In the genomic region with DNA sequence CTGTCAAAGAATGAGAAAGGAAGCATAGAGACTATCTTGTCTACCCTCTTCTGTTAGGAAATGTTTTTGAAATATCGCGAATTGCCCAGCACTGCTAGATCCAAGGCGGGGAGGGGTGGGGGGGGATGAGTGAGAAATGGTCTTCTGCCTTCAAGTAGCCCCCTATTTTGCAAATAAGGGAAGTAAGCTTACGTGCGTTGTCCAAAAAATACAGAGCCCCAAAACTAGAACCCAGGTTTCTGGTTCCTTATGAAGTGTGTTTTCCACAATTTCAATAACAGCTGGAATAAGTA, we compare ENCODE assay signal across 8 cellular contexts. TPM values are rescaled to one million over a fixed set of nuclear protein-coding genes. Genes with fewer than 3 reads are reported as not detected.
A peak's percentile ranks its signal among the peaks of the same experiment; 100 is the strongest.
DNase-seq lines count a peak whose midpoint lies in the region; ATAC-seq, FAIRE-seq and TF ChIP-seq lines count a peak whose summit lies in the region.

No MANE protein-coding gene starts in this region.

- H2BK12ac ChIP-seq in neuronal stem cell (ENCODE audit: low read length), result no peak overlapping the region

- H3K79me1 ChIP-seq in neuronal stem cell (ENCODE audit: low read depth, low read length), result peaks cover 11% of the 10 kb centered on the region

- H3K23ac ChIP-seq in neuronal stem cell (ENCODE audit: low read depth, low read length, poor library complexity), result no peak overlapping the region

- ATAC-seq in CD8-positive, alpha-beta T cell, result no peak

- H4K20me1 ChIP-seq in MM.1S (ENCODE audit: insufficient read depth, low read length), result no peaks in the 10 kb centered on the region

- no peak overlapping the region for H2BK15ac ChIP-seq in neuronal stem cell (ENCODE audit: low read length)

- peaks cover 41% of the 10 kb centered on the region for H3K79me2 ChIP-seq in MM.1S (ENCODE audit: low read length)

- H3K4me1 Mint-ChIP-seq in CD8-positive, alpha-beta T cell (ENCODE audit: low read depth), result peaks cover 37% of the 10 kb centered on the region

- peak overlapping the region; percentile 63; the same call in 1 of the 2 replicates for H3K9ac ChIP-seq in MM.1S (ENCODE audit: low read length)
- H3K9ac ChIP-seq in neuronal stem cell (ENCODE audit: low read depth, low read length, poor library complexity), result no peak overlapping the region

- H4K91ac ChIP-seq in neuronal stem cell (ENCODE audit: low read depth, low read length, poor library complexity), result no peak overlapping the region

- peak overlapping the region; percentile 97 for H3K4me3 Mint-ChIP-seq in CD8-positive, alpha-beta T cell

- H3K27me3 Mint-ChIP-seq in CD8-positive, alpha-beta T cell (ENCODE audit: low read depth), result no peaks in the 10 kb centered on the region

- no peak overlapping the region for H2BK5ac ChIP-seq in neuronal stem cell (ENCODE audit: low read length)

- peak overlapping the region; percentile 86 for H3K4me2 ChIP-seq in MM.1S (ENCODE audit: low read depth, low read length)
- no peak overlapping the region for H3K4me2 ChIP-seq in neuronal stem cell (ENCODE audit: insufficient read depth, low read length, poor library complexity, severe bottlenecking)

- intact Hi-C loops in CD8-positive, alpha-beta T cell (cut with DNase I, micrococcal nuclease), result loop anchor here (1.0 to 5.0 kb wide), 7 partner anchors 40 to 305 kb away; a partner anchor contains a TSS
- intact Hi-C loops in dorsolateral prefrontal cortex (cut with DNase I), result loop anchor here (2.0 to 5.0 kb wide), 3 partner anchors 40 to 190 kb away; a partner anchor contains a TSS

- POLR2A ChIA-PET in CD8-positive, alpha-beta T cell (lab: Charles Lee), result interaction anchor here (0.6 to 2.3 kb wide), 3 partner anchors 25 to 111 kb away, joined by 3 to 20 read pairs (median 7); no protein-coding TSS in a partner anchor

- no peaks in the 10 kb centered on the region for H3K9me3 ChIP-seq in CD8-positive, alpha-beta T cell (ENCODE audit: low read length)
- H3K9me3 ChIP-seq in MM.1S (replicated peaks; ENCODE audit: insufficient read depth, low read length), result no peaks in the 10 kb centered on the region
- H3K9me3 ChIP-seq in neuronal stem cell (replicated peaks in 1 of 2; ENCODE audit: control insufficient read depth in 2 of 2, insufficient read depth in 1 of 2, low read depth in 1 of 2, low read length in 2 of 2), result no peaks in the 10 kb centered on the region

- no peaks in the 10 kb centered on the region for H3K36me3 ChIP-seq in CD8-positive, alpha-beta T cell (ENCODE audit: insufficient read depth, low read length)
- no peaks in the 10 kb centered on the region for H3K36me3 ChIP-seq in MM.1S (replicated peaks; ENCODE audit: insufficient read depth, low read length)
- peaks cover 0 to 2% of the 10 kb centered on the region in 2 donors for H3K36me3 ChIP-seq in neuronal stem cell (replicated peaks in 1 of 2; ENCODE audit: control insufficient read depth in 2 of 2, insufficient read depth in 2 of 2, low read length in 2 of 2)

- DNase-seq in CD8-positive, alpha-beta T cell, result no peak
- DNase-seq in MM.1S (no peak), dorsolateral prefrontal cortex (no peak), neuronal stem cell (ENCODE audit: low spot score) (no peak), kidney glomerular epithelial cell (lab: John Stamatoyannopoulos, UW) (no peak), midbrain (lab: John Stamatoyannopoulos, UW) (no peak), H54 (ENCODE audit: insufficient read length, low spot score) (no peak)
- no peak for DNase-seq in stimulated activated CD4-positive, alpha-beta T cell treated with anti-CD3 and anti-CD28 coated beads, Interleukin-12 subunit alpha, Interleukin-12 subunit beta, amount 100 ng/mL, for 4 hours

- peak overlapping the region; percentile 93 for H3K27ac ChIP-seq in CD8-positive, alpha-beta T cell (ENCODE audit: low read depth, low read length)
- H3K27ac ChIP-seq in MM.1S (ENCODE audit: low read length) (peak overlapping the region; percentile 47; the same call in 1 of the 2 replicates), dorsolateral prefrontal cortex (peak overlapping the region in 53 of 59 donors; percentile 39 to 98 (median 89)), neuronal stem cell (replicated peaks; ENCODE audit: low read length) (no peak overlapping the region)

- TF ChIP-seq POLR2A in H54 (IDR thresholded peaks at IDR 0.05; ENCODE audit: low read depth, low read length), result no peak

- H3K27ac Mint-ChIP-seq in CD8-positive, alpha-beta T cell, result peak overlapping the region; percentile 99

- H2BK120ac ChIP-seq in neuronal stem cell (ENCODE audit: low read depth, low read length), result no peak overlapping the region

- no peak for TF ChIP-seq CTCF in CD8-positive, alpha-beta T cell (IDR thresholded peaks at IDR 0.05)
- TF ChIP-seq CTCF in MM.1S (IDR thresholded peaks at IDR 0.05; ENCODE audit: low read length) (no peak), dorsolateral prefrontal cortex (IDR thresholded peaks at IDR 0.05 in 54 of 56, conservative IDR thresholded peaks at IDR 0.05 in 2 of 56; ENCODE audit: low read depth in 1 of 56, partially characterized antibody in 56 of 56) (no peak)

- H3F3A ChIP-seq in MM.1S (ENCODE audit: insufficient read depth, low read length), result no peaks in the 10 kb centered on the region

- H3K18ac ChIP-seq in neuronal stem cell (ENCODE audit: low read length), result no peak overlapping the region

- H3K4me1 ChIP-seq in CD8-positive, alpha-beta T cell (ENCODE audit: insufficient read depth, low read length), result peaks cover 21% of the 10 kb centered on the region
- H3K4me1 ChIP-seq in MM.1S (ENCODE audit: low read length) (peaks cover 9% of the 10 kb centered on the region), neuronal stem cell (ENCODE audit: control insufficient read depth in 2 of 2, insufficient read depth in 1 of 2, low read depth in 1 of 2, low read length in 2 of 2) (peaks cover 8 to 9% of the 10 kb centered on the region in 2 donors)

- peaks cover 9% of the 10 kb centered on the region for H3K36me3 Mint-ChIP-seq in CD8-positive, alpha-beta T cell

- CTCF ChIA-PET in CD8-positive, alpha-beta T cell (lab: Charles Lee), result interaction anchor here (1.3 kb wide), 1 partner anchor 59 kb away, joined by 7 read pairs; no protein-coding TSS in a partner anchor

- peak overlapping the region; percentile 78 for H3K4me3 ChIP-seq in CD8-positive, alpha-beta T cell (ENCODE audit: low read depth, low read length)
- H3K4me3 ChIP-seq in MM.1S (ENCODE audit: low read length) (peak overlapping the region; percentile 94), dorsolateral prefrontal cortex (peak overlapping the region; percentile 63 to 100 (median 95)), neuronal stem cell (ENCODE audit: low read length in 2 of 2) (peak overlapping the region in 1 of 2 donors; percentile 94)

- peak overlapping the region; percentile 79 for H2AFZ ChIP-seq in MM.1S (ENCODE audit: low read length)
- peak overlapping the region; percentile 84 for H2AFZ ChIP-seq in neuronal stem cell (ENCODE audit: low read length)

- WGBS in neuronal stem cell (ENCODE audit: extremely low coverage in 2 of 2, insufficient read length in 2 of 2, insufficient replicate concordance in 1 of 2), 2 donors, result no CpG with 5 or more reads among the region's 5 CpGs

- H2AK5ac ChIP-seq in neuronal stem cell (ENCODE audit: low read depth, low read length), result no peak overlapping the region

- no peak overlapping the region for H3K14ac ChIP-seq in neuronal stem cell (ENCODE audit: low read length)

- H3K9me3 Mint-ChIP-seq in CD8-positive, alpha-beta T cell, result no peaks in the 10 kb centered on the region

- H3K27me3 ChIP-seq in CD8-positive, alpha-beta T cell (ENCODE audit: insufficient read depth, low read length), result no peaks in the 10 kb centered on the region
- no peaks in the 10 kb centered on the region for H3K27me3 ChIP-seq in MM.1S (replicated peaks; ENCODE audit: insufficient read depth, low read length)
- no peaks in the 10 kb centered on the region for H3K27me3 ChIP-seq in dorsolateral prefrontal cortex
- no peaks in the 10 kb centered on the region for H3K27me3 ChIP-seq in neuronal stem cell (ENCODE audit: control insufficient read depth in 3 of 3, insufficient read depth in 3 of 3, low read depth in 1 of 3, low read length in 3 of 3)

- FAIRE-seq in H54 (lab: Jason Lieb, UNC), result no peak

- H3K9me2 ChIP-seq in MM.1S (replicated peaks; ENCODE audit: insufficient read depth, low read length), result no peaks in the 10 kb centered on the region

- H3K4ac ChIP-seq in neuronal stem cell (ENCODE audit: low read length), result no peak overlapping the region

- no peak overlapping the region for H4K8ac ChIP-seq in neuronal stem cell (ENCODE audit: low read depth, low read length)

RNA-seq across cellular contexts. Expression of a gene that starts 0.9 kb away (rescaled TPM):
- total RNA-seq in CD8-positive, alpha-beta T cell, result 10 to 100 TPM; 54.8 to 58.8 TPM
- 100 to 1,000 TPM in 71 of 120 experiments, 10 to 100 TPM in 49; 46.6 to 155 (median 106) TPM for total RNA-seq in dorsolateral prefrontal cortex
- polyA plus RNA-seq in neuronal stem cell (2013, experiment 1 of 2), result 35.6 TPM
- polyA plus RNA-seq in neuronal stem cell (2013, experiment 2 of 2), result 38.0 TPM

RNA-seq across cellular contexts. Expression of a gene that starts 59.8 kb away (rescaled TPM):
- total RNA-seq in CD8-positive, alpha-beta T cell, result 10 to 100 TPM; 77.7 to 79.0 TPM
- total RNA-seq in dorsolateral prefrontal cortex, result 10 to 100 TPM; 21.8 to 54.0 (median 39.4) TPM
- 205 TPM for polyA plus RNA-seq in neuronal stem cell (2013, experiment 1 of 2)
- polyA plus RNA-seq in neuronal stem cell (2013, experiment 2 of 2), result 191 TPM
